In the genomic region with DNA sequence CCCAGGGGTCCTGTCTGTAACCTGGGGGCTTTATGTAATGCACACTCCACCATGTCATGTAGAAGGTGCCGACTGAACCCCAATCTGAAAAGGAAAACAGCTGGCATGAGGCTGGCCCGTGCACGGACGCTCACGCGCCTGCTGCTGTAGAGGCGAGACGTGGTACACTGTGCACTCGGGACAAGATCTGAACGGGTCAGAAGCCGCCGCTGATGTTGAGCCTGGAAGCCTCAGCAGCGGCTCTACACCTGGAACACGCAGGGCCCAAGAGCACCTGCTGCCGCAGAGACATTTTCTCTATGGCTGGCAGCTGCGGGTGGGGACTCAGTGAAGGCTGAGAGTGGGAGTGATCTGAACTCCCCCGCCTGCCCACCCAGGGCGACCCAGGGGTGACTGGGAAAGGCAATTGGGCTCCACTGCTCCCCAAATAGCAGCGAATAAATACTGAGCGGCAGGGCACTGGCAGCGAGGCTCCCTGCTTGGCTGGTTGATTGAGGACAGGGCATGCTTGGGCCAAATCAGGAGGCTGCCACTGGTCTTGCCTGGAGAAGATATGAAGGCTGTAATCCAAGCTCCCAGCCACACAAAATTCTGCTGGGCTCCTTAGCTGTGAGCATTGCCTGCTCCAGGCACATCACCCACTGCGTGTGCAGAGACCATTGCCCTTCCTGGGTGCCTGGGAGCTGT, we compare ENCODE assay signal across 1 cellular context.
TF ChIP-seq lines count a peak whose summit lies in the region.

No MANE protein-coding gene starts in this region.

TF ChIP-seq in HepG2, 621 proteins besides CTCF, POLR2A, EP300 and RAD21:
- peak; percentile 35; the same call in 1 of the 2 replicates for TF ChIP-seq POLR2G (IDR thresholded peaks at IDR 0.05; ENCODE audit: low read depth, low read length)
- peak; percentile 62 for TF ChIP-seq AGO1 (IDR thresholded peaks at IDR 0.05; ENCODE audit: low read depth, low read length, poor library complexity, severe bottlenecking)
- TF ChIP-seq HNRNPH1 (optimal IDR thresholded peaks at IDR 0.05; ENCODE audit: low read depth, low read length) = peak; percentile 34
- no peak for TF ChIP-seq SMYD3 (CRISPR knock-in tag; IDR thresholded peaks at IDR 0.05)
- peak; percentile 4; the same call in 1 of the 2 replicates for TF ChIP-seq ZBTB38 (CRISPR knock-in tag; IDR thresholded peaks at IDR 0.05)
- TF ChIP-seq ZNF296 (CRISPR knock-in tag; conservative IDR thresholded peaks at IDR 0.05) = 0 out of 2 replicates have a peak, but pooled peaks have one; percentile 39
- TF ChIP-seq EED (CRISPR knock-in tag; IDR thresholded peaks at IDR 0.05) = peak; percentile 41; the same call in 1 of the 2 replicates
- peak; percentile 80 for TF ChIP-seq AGO2 (optimal IDR thresholded peaks at IDR 0.05; ENCODE audit: low read depth, low read length)
- TF ChIP-seq, protein P1, sequence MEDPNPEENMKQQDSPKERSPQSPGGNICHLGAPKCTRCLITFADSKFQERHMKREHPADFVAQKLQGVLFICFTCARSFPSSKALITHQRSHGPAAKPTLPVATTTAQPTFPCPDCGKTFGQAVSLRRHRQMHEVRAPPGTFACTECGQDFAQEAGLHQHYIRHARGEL (CRISPR knock-in tag; IDR thresholded peaks at IDR 0.05) = no peak
- 0 out of 2 replicates have a peak, but pooled peaks have one; percentile 6 for TF ChIP-seq KDM2A (CRISPR knock-in tag; IDR thresholded peaks at IDR 0.05; ENCODE audit: borderline replicate concordance, low read depth)
- TF ChIP-seq ZNF550 (CRISPR knock-in tag; IDR thresholded peaks at IDR 0.05; ENCODE audit: borderline replicate concordance) = no peak
- TF ChIP-seq RXRB (CRISPR knock-in tag; IDR thresholded peaks at IDR 0.05; ENCODE audit: borderline replicate concordance) = no peak
- 0 out of 2 replicates have a peak, but pooled peaks have one; percentile 50 for TF ChIP-seq ZBTB7B (CRISPR knock-in tag; IDR thresholded peaks at IDR 0.05)
- TF ChIP-seq HNRNPL (IDR thresholded peaks at IDR 0.05; ENCODE audit: low read depth, low read length) = 0 out of 2 replicates have a peak, but pooled peaks have one; percentile 49
TF ChIP-seq in HepG2: peak in this region for 10.
